In the genomic region with DNA sequence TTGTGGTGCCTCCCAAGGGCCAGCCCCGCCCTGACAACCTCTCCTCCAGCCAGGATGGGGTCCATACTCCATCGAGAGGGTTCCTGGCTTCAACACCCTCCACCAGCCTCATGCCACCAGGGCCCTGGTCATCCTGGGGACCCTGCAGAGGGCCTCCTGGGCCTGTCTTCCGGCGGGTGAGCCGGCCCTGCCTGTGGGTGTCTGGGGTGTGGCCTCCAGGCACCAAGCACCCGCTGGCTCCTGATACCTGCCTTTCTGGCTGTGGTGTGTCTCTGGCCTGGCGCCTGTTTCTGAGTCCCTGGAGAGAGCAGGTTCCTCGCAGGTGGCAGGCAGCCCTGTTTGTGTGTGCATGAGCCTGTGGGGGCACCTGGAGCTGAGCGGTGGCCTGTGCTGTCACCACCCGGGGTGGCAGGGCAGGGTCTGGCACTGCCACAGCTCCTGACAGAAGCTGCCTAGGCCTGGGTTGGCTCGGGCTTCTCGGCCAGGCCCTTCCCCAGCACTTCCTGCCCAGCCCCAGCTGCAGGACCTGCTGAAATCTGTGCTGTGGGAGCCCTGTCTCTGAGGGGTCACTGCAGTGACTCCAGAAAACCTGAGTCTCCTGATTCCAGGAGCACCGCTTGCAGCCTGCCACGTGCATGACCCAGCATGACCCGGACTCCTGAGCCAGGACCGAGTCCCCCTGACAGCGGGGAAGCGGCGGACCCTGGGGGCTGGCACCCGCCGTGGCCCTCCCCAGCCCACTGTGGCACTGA, we compare ENCODE assay signal across 6 cellular contexts. TPM values are rescaled to one million over a fixed set of nuclear protein-coding genes. Genes with fewer than 3 reads are reported as not detected.
DNase-seq lines count a peak whose midpoint lies in the region; ATAC-seq, FAIRE-seq and TF ChIP-seq lines count a peak whose summit lies in the region.

No MANE protein-coding gene starts in this region.

- no peak overlapping the region for H3K27ac ChIP-seq in astrocyte (ENCODE audit: low read depth, low read length)

- ATAC-seq in stimulated activated effector memory CD8-positive, alpha-beta T cell treated with anti-CD3 and anti-CD28 coated beads, Interleukin-12 subunit alpha, Interleukin-12 subunit beta, amount 100 ng/mL, for 72 hours, result peak; percentile 2
- ATAC-seq in GM19023 (IDR thresholded peaks at IDR 0.05; ENCODE audit: unreplicated experiment), result no peak
- no peak for ATAC-seq in activated CD4-positive, CD25-positive, alpha-beta regulatory T cell treated with anti-CD3 and anti-CD28 coated beads, Interleukin-2, amount 50 U/mL, for 24 hours

- peak overlapping the region; percentile 61 for H3K4me2 ChIP-seq in astrocyte (ENCODE audit: low read length)

- no peak for FAIRE-seq in astrocyte (lab: Jason Lieb, UNC)

- H3K27ac Mint-ChIP-seq in astrocyte (ENCODE audit: unreplicated experiment), result no peak overlapping the region
- H3K27ac Mint-ChIP-seq in stimulated activated effector memory CD8-positive, alpha-beta T cell treated with anti-CD3 and anti-CD28 coated beads, Interleukin-12 subunit alpha, Interleukin-12 subunit beta, amount 100 ng/mL, for 72 hours, result peak overlapping the region; percentile 88

- H3K36me3 Mint-ChIP-seq in astrocyte (ENCODE audit: low read depth, unreplicated experiment), result no peaks in the 10 kb centered on the region
- H3K36me3 Mint-ChIP-seq in stimulated activated effector memory CD8-positive, alpha-beta T cell treated with anti-CD3 and anti-CD28 coated beads, Interleukin-12 subunit alpha, Interleukin-12 subunit beta, amount 100 ng/mL, for 72 hours, result peaks cover 42% of the 10 kb centered on the region

- H4K20me1 ChIP-seq in astrocyte (ENCODE audit: insufficient read depth, low read length), result no peaks in the 10 kb centered on the region

- peaks cover 28% of the 10 kb centered on the region for H3K27me3 Mint-ChIP-seq in astrocyte (ENCODE audit: low read depth, unreplicated experiment)

- peaks cover 35% of the 10 kb centered on the region for H3K4me1 ChIP-seq in astrocyte (ENCODE audit: insufficient read depth, low read length)

- no peak for TF ChIP-seq CTCF in astrocyte (IDR thresholded peaks at IDR 0.05; ENCODE audit: insufficient read depth, low read depth, low read length)

- H3K4me3 Mint-ChIP-seq in astrocyte (ENCODE audit: unreplicated experiment), result no peak overlapping the region
- H3K4me3 Mint-ChIP-seq in stimulated activated effector memory CD8-positive, alpha-beta T cell treated with anti-CD3 and anti-CD28 coated beads, Interleukin-12 subunit alpha, Interleukin-12 subunit beta, amount 100 ng/mL, for 72 hours, result peak overlapping the region; percentile 76

- H3K4me3 ChIP-seq in astrocyte (ENCODE audit: insufficient read depth, low read depth, low read length), result no peak overlapping the region

- H2AFZ ChIP-seq in astrocyte (ENCODE audit: low read depth, low read length), result peak overlapping the region; percentile 58

- no peaks in the 10 kb centered on the region for H3K9me3 Mint-ChIP-seq in astrocyte (ENCODE audit: unreplicated experiment)
- H3K9me3 Mint-ChIP-seq in stimulated activated effector memory CD8-positive, alpha-beta T cell treated with anti-CD3 and anti-CD28 coated beads, Interleukin-12 subunit alpha, Interleukin-12 subunit beta, amount 100 ng/mL, for 72 hours, result no peaks in the 10 kb centered on the region

- H3K4me1 Mint-ChIP-seq in astrocyte (ENCODE audit: low read depth, unreplicated experiment), result peaks cover 9% of the 10 kb centered on the region
- H3K4me1 Mint-ChIP-seq in stimulated activated effector memory CD8-positive, alpha-beta T cell treated with anti-CD3 and anti-CD28 coated beads, Interleukin-12 subunit alpha, Interleukin-12 subunit beta, amount 100 ng/mL, for 72 hours, result peaks cover 51% of the 10 kb centered on the region

- H3K9me3 ChIP-seq in astrocyte (ENCODE audit: insufficient read depth, low read depth, low read length), result no peaks in the 10 kb centered on the region

- DNase-seq in NCI-H1436 (lab: John Stamatoyannopoulos, UW), result peak; percentile 72
- DNase-seq in NCI-H1436 treated with DMSO at 0.1 percent for 48 hours (lab: John Stamatoyannopoulos, UW), result no peak
- no peak for DNase-seq in astrocyte (ENCODE audit: low read depth)
- DNase-seq in stimulated activated effector memory CD8-positive, alpha-beta T cell treated with anti-CD3 and anti-CD28 coated beads, Interleukin-12 subunit alpha, Interleukin-12 subunit beta, amount 100 ng/mL, for 72 hours (ENCODE audit: low spot score in 2 of 2), result peak in 1 of 2 donors; percentile 72

- H3K36me3 ChIP-seq in astrocyte (ENCODE audit: insufficient read depth, low read length), result no peaks in the 10 kb centered on the region

- H3K79me2 ChIP-seq in astrocyte (ENCODE audit: insufficient read depth, low read length), result no peaks in the 10 kb centered on the region

- peaks cover 2% of the 10 kb centered on the region for H3K27me3 ChIP-seq in astrocyte (ENCODE audit: insufficient read depth, low read length)

- no peak overlapping the region for H3K9ac ChIP-seq in astrocyte (ENCODE audit: low read length)

RNA-seq across cellular contexts. Expression of gene ADAM8, which starts 18.4 kb away (rescaled TPM):
- 1.7 and 4.6 TPM in 2 replicates for total RNA-seq in astrocyte

RNA-seq across cellular contexts. Expression of gene VENTX, which starts 20.6 kb away (rescaled TPM):
- total RNA-seq in astrocyte, result 0.11 TPM in 1 of 2 replicates, not detected in the other

RNA-seq across cellular contexts. Expression of gene UTF1, which starts 28.2 kb away (rescaled TPM):
- total RNA-seq in astrocyte, result 0.18 TPM in 1 of 2 replicates, not detected in the other

RNA-seq across cellular contexts. Expression of gene TUBGCP2, which starts 50.4 kb away (rescaled TPM):
- 56.2 and 57.8 TPM in 2 replicates for total RNA-seq in astrocyte

RNA-seq across cellular contexts. Expression of gene ZNF511, which starts 50.5 kb away (rescaled TPM):
- total RNA-seq in astrocyte, result 23.8 and 25.5 TPM in 2 replicates
